ENCODE assay signal across 8 cellular contexts in the genomic region with DNA sequence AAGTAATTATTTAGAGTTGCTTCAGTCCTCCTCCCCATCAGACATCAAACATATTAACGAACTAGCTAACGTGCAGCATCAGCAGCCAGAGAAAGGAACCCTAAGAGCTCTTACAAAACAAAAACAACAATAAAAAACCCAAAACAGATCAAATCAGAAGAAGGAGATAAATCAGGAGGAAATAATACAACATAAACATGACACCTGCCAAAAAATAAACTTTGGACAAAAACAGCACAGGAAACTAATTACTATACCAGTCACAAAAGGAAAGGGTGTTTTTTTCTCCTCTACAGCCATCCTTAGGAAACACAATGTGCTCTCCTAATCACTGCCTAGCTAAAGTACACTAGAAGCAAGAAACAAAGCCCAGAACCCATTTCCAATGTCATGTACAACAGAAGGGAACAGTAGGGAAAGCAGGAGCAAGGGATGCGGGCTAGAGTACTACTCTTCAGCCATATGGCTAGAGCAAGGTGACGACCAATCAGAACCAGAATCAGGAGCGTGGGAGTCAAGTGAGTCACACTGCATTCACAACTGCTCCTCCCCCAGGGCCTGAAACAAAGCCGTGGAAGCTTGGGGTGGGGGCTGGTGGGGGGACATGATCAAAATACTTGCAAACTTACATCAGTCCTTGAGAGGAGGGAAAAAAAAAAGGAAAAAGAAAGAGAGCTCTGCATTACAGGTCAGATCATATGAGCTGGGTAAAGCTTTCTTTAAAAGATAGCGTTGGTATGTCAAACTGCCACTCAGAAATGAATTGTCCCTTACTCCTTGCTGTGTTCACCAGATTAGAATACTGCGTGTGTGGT.
DNase-seq lines count a peak whose midpoint lies in the region; ATAC-seq, FAIRE-seq and TF ChIP-seq lines count a peak whose summit lies in the region.

No MANE protein-coding gene starts in this region.

- DNase-seq in H54 (ENCODE audit: insufficient read length, low spot score) (peak; percentile 58), Panc1 (ENCODE audit: low read depth, low spot score) (no peak), endothelial cell of umbilical vein (ENCODE audit: low read depth, low spot score) (peak; percentile 70), ovary (peak; percentile 34 to 47 (median 44)), CD14-positive monocyte (ENCODE audit: low spot score) (no peak)

- no peak overlapping the region for H3K9ac ChIP-seq in endothelial cell of umbilical vein (replicated peaks; ENCODE audit: extremely low read depth, insufficient read depth, low read length)

- no peak overlapping the region for H3K4me3 Mint-ChIP-seq in CD14-positive monocyte

- intact Hi-C loops in Panc1 (cut with micrococcal nuclease; ENCODE audit: unreplicated experiment) (no loop called here), endothelial cell of umbilical vein (cut with micrococcal nuclease) (no loop called here), ovary (cut with DNase I) (no loop called here), CD14-positive monocyte (cut with micrococcal nuclease) (no loop called here)

- H3K4me1 ChIP-seq in Panc1 (ENCODE audit: control insufficient read depth, insufficient read depth, low read length) (peaks cover 8% of the 10 kb centered on the region), endothelial cell of umbilical vein (ENCODE audit: control insufficient read depth, extremely low read depth, insufficient read depth, low read length) (peaks cover 4% of the 10 kb centered on the region), ovary (ENCODE audit: insufficient read depth) (peaks cover 4% of the 10 kb centered on the region)

- H3K27me3 ChIP-seq in Panc1 (ENCODE audit: control insufficient read depth, insufficient read depth, low read length), result no peaks in the 10 kb centered on the region
- H3K27me3 ChIP-seq in endothelial cell of umbilical vein (ENCODE audit: control insufficient read depth in 2 of 2, insufficient read depth in 2 of 2, low read length in 2 of 2), result no peaks in the 10 kb centered on the region
- H3K27me3 ChIP-seq in ovary, result no peaks in the 10 kb centered on the region

- in situ Hi-C loops in Panc1 (cut with HindIII; ENCODE audit: low pct_unique_long_range_greater_than_20kb, low sequenced_read_pairs), result no loop called here

- no peak overlapping the region for H3K4me3 ChIP-seq in Panc1 (ENCODE audit: low read depth in 2 of 2, low read length in 2 of 2)
- no peak overlapping the region for H3K4me3 ChIP-seq in endothelial cell of umbilical vein (replicated peaks in 1 of 3; ENCODE audit: insufficient read depth in 1 of 3, low read depth in 1 of 3, low read length in 3 of 3)
- H3K4me3 ChIP-seq in ovary, result no peak overlapping the region

- H3K36me3 Mint-ChIP-seq in CD14-positive monocyte, result peaks cover 29 to 44% of the 10 kb centered on the region in 2 donors

- H3K9me1 ChIP-seq in endothelial cell of umbilical vein (replicated peaks; ENCODE audit: control insufficient read depth, extremely low read depth, insufficient read depth, low read length), result no peaks in the 10 kb centered on the region

- H3K9me3 ChIP-seq in Panc1 (ENCODE audit: control insufficient read depth, insufficient read depth, low read depth, low read length) (no peaks in the 10 kb centered on the region), endothelial cell of umbilical vein (replicated peaks; ENCODE audit: control insufficient read depth, insufficient read depth, low read length) (no peaks in the 10 kb centered on the region), ovary (no peaks in the 10 kb centered on the region)

- H3K9me3 Mint-ChIP-seq in CD14-positive monocyte, result no peaks in the 10 kb centered on the region

- 31 to 37% (median 31%) methylated on average over 8 of the region's 8 CpGs for WGBS in ovary, 3 donors

- peak; percentile 90 for FAIRE-seq in H54 (lab: Jason Lieb, UNC)
- peak; percentile 61 for FAIRE-seq in endothelial cell of umbilical vein (lab: Jason Lieb, UNC)

- TF ChIP-seq EP300 in ovary (IDR thresholded peaks at IDR 0.05), result no peak

- dilution Hi-C loops in endothelial cell of umbilical vein (cut with MboI; ENCODE audit: extremely low pct_ligation_motif_present, low sequenced_read_pairs), result no loop called here

- H4K20me1 ChIP-seq in endothelial cell of umbilical vein (replicated peaks; ENCODE audit: control insufficient read depth, extremely low read depth, insufficient read depth, low read length), result peaks cover 2% of the 10 kb centered on the region

- no peak overlapping the region for H2AFZ ChIP-seq in endothelial cell of umbilical vein (ENCODE audit: low read depth, low read length)

- no peak overlapping the region for H3K27ac Mint-ChIP-seq in CD14-positive monocyte

- no peaks in the 10 kb centered on the region for H3K4me1 Mint-ChIP-seq in CD14-positive monocyte

- H3K27me3 Mint-ChIP-seq in CD14-positive monocyte (ENCODE audit: low read depth in 3 of 3), result peaks cover 0 to 2% (median 0%) of the 10 kb centered on the region in 3 donors

- CTCF ChIA-PET in Panc1 (lab: Charles Lee) (interaction anchor here (0.9 to 1.4 kb wide), 2 partner anchors 18 to 24 kb away, joined by 3 read pairs; no protein-coding TSS in a partner anchor), endothelial cell of umbilical vein (lab: Charles Lee) (interaction anchor here (0.6 to 2.8 kb wide), 6 partner anchors 10 to 308 kb away, joined by 3 to 27 read pairs (median 7); no protein-coding TSS in a partner anchor)

- H3K27ac ChIP-seq in Panc1 (ENCODE audit: low read length), result no peak overlapping the region
- no peak overlapping the region for H3K27ac ChIP-seq in endothelial cell of umbilical vein (ENCODE audit: insufficient read depth, low read depth, low read length)
- H3K27ac ChIP-seq in ovary, result no peak overlapping the region

- ATAC-seq in Panc1, result peak; percentile 58; the same call in 1 of the 2 replicates
- no peak for ATAC-seq in HG03108 (IDR thresholded peaks at IDR 0.05; ENCODE audit: unreplicated experiment)
- no peak for ATAC-seq in HG03378 (IDR thresholded peaks at IDR 0.05; ENCODE audit: unreplicated experiment)
- no peak for ATAC-seq in HG02571 (IDR thresholded peaks at IDR 0.05; ENCODE audit: unreplicated experiment)

- no peaks in the 10 kb centered on the region for H3K79me2 ChIP-seq in endothelial cell of umbilical vein (ENCODE audit: control insufficient read depth, insufficient read depth, low read length)

- TF ChIP-seq CTCF in Panc1 (IDR thresholded peaks at IDR 0.05), result no peak
- TF ChIP-seq CTCF in endothelial cell of umbilical vein (IDR thresholded peaks at IDR 0.05; ENCODE audit: extremely low read depth in 1 of 2, insufficient read depth in 1 of 2, low read depth in 1 of 2, low read length in 2 of 2), result no peak
- no peak for TF ChIP-seq CTCF in ovary (IDR thresholded peaks at IDR 0.05)
- TF ChIP-seq CTCF in CD14-positive monocyte (IDR thresholded peaks at IDR 0.05), result no peak

- POLR2A ChIA-PET in Panc1 (lab: Charles Lee), result interaction anchor here (0.6 kb wide), 1 partner anchor 260 kb away, joined by 3 read pairs; no protein-coding TSS in a partner anchor
- POLR2A ChIA-PET in endothelial cell of umbilical vein (lab: Charles Lee), result interaction anchor here (0.8 kb wide), 1 partner anchor 16 kb away, joined by 3 read pairs; no protein-coding TSS in a partner anchor

- no peak overlapping the region for H3K4me2 ChIP-seq in endothelial cell of umbilical vein (ENCODE audit: insufficient read depth, low read length)

- no TSS peak for BruUV-seq in Panc1 (replicated peaks; lab: Mats Ljungman, UMichigan)
- no TSS peak for BruUV-seq in endothelial cell of umbilical vein (replicated peaks; lab: Mats Ljungman, UMichigan)

- H3K36me3 ChIP-seq in Panc1 (ENCODE audit: control insufficient read depth, insufficient read depth, low read length) (no peaks in the 10 kb centered on the region), endothelial cell of umbilical vein (ENCODE audit: control insufficient read depth in 2 of 2, extremely low read depth in 1 of 2, insufficient read depth in 2 of 2, low read length in 2 of 2) (peaks cover 0 to 6% of the 10 kb centered on the region in 2 experiments), ovary (no peaks in the 10 kb centered on the region)

- no peak for TF ChIP-seq POLR2A in H54 (IDR thresholded peaks at IDR 0.05; ENCODE audit: low read depth, low read length)
- no peak for TF ChIP-seq POLR2A in endothelial cell of umbilical vein (IDR thresholded peaks at IDR 0.05; ENCODE audit: low read depth, low read length)
- no peak for TF ChIP-seq POLR2A in ovary (IDR thresholded peaks at IDR 0.05)

TF ChIP-seq in endothelial cell of umbilical vein, 7 proteins besides CTCF, POLR2A, EP300 and RAD21:
- TF ChIP-seq EZH2 (IDR thresholded peaks at IDR 0.05; ENCODE audit: borderline replicate concordance, low read depth, low read length, severe bottlenecking) (no peak), FOS (IDR thresholded peaks at IDR 0.05; ENCODE audit: borderline replicate concordance, insufficient read depth, low read length) (no peak), MYC (IDR thresholded peaks at IDR 0.05; ENCODE audit: low read depth, low read length) (no peak), GATA2 (IDR thresholded peaks at IDR 0.05; ENCODE audit: insufficient read depth, insufficient read length, low read depth, low read length) (no peak), JUN (IDR thresholded peaks at IDR 0.05; ENCODE audit: borderline replicate concordance, insufficient read depth, insufficient read length, low read depth) (no peak), MAX (IDR thresholded peaks at IDR 0.05; ENCODE audit: insufficient read depth, insufficient read length) (no peak), POLR2AphosphoS5 (IDR thresholded peaks at IDR 0.05; ENCODE audit: insufficient read depth, low read depth, low read length) (no peak)

Comparison
In these comparisons a context has a peak if more than half of its experiments do, and no peak if none do; other contexts are left out.
1. DNase-seq: peak in H54 (single experiment), endothelial cell of umbilical vein (single experiment) and ovary (5 of 5); none in Panc1 (single experiment) and CD14-positive monocyte (single experiment).